In the genomic region with DNA sequence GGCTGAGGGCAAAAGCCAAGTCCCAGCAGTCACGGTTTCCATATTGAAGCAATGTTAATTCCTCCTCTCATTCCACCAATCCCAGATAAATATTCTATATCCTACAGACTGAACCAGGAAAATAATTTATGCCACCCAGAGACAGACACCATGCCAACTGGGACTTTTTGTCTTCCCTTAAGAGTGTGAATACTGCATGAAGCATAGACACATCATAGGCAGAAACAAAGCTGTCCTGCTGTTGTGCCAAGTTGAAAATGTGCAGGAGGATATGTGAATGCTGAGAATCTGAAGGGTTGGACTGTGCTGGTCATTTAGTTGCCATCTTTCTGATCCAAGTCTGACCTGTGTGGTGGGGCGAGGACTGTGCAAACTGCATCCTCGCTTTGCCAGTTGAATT, we compare ENCODE assay signal across 17 cellular contexts.
"Had no signal": no experiment of that assay in that cellular context is flagged by ENCODE, and none has a peak within 500 bp of the region (broad histone marks: within the 10 kb centered on the region; RNA-seq: fewer than 3 reads in every experiment).

No MANE protein-coding gene starts in this region.

- H3K9me3 ChIP-seq: adrenal gland, body of pancreas, pancreas, thyroid gland, uterus had no signal

- H3K27me3 ChIP-seq: adrenal gland, body of pancreas, pancreas, thyroid gland, uterus had no signal

- H3K36me3 ChIP-seq: adrenal gland, pancreas, uterus, WERI-Rb-1 had no signal

- H3K27ac ChIP-seq: adrenal gland, body of pancreas, pancreas, uterus, WERI-Rb-1 had no signal

- H3K4me1 ChIP-seq: adrenal gland, pancreas had no signal

- H3K27me3 Mint-ChIP-seq: stimulated activated naive CD8-positive, alpha-beta T cell treated with anti-CD3 and anti-CD28 coated beads, Interleukin-15, amount 100 ng/mL, for 72 hours had no signal

- DNase-seq: activated CD4-positive, alpha-beta T cell treated with anti-CD3 and anti-CD28 coated beads for 4 hours; activated CD8-positive, alpha-beta memory T cell treated with anti-CD3 and anti-CD28 coated beads, Interleukin-2, amount 50 U/mL, for 48 hours; activated CD8-positive, alpha-beta T cell treated with anti-CD3 and anti-CD28 coated beads, Interleukin-2, amount 10 ng/mL, durations not matched to agents 7 days and 5 days; activated naive CD4-positive, alpha-beta T cell; adrenal gland; body of pancreas; cerebellar nuclear complex; dermis blood vessel endothelial cell; glutamatergic neuron; pancreas; stimulated activated CD4-positive, alpha-beta T cell treated with anti-CD3 and anti-CD28 coated beads, Interleukin-4, amount 100 ng/mL, for 1 hour; stimulated activated CD8-positive, alpha-beta memory T cell treated with anti-CD3 and anti-CD28 coated beads, Interleukin-4, amount 100 ng/mL, for 48 hours; stimulated activated naive CD8-positive, alpha-beta T cell treated with anti-CD3 and anti-CD28 coated beads, Interleukin-15, amount 100 ng/mL, for 72 hours; thyroid gland; uterus; WERI-Rb-1 had no signal

- H3K4me3 Mint-ChIP-seq: activated CD8-positive, alpha-beta T cell treated with anti-CD3 and anti-CD28 coated beads, Interleukin-2, amount 10 ng/mL, durations not matched to agents 7 days and 5 days had no signal

- H3K4me3 ChIP-seq: adrenal gland, body of pancreas, pancreas, thyroid gland, uterus had no signal

- H3K27ac Mint-ChIP-seq: activated CD8-positive, alpha-beta T cell treated with anti-CD3 and anti-CD28 coated beads, Interleukin-2, amount 10 ng/mL, durations not matched to agents 7 days and 5 days had no signal

- ATAC-seq: body of pancreas, esophagus mucosa had no signal
